19 cellular contexts compared by ENCODE assay signal in genomic region chr2:109459485-109459884, GRCh38.
DNase-seq lines count a peak whose midpoint lies in the region; ATAC-seq, FAIRE-seq and TF ChIP-seq lines count a peak whose summit lies in the region.
"Had no signal": no experiment of that assay in that cellular context is flagged by ENCODE, and none has a peak within 500 bp of the region (broad histone marks: within the 10 kb centered on the region; RNA-seq: fewer than 3 reads in every experiment).

No MANE protein-coding gene starts in this region.

- H3K9me3 Mint-ChIP-seq in astrocyte (ENCODE audit: unreplicated experiment): no peaks in the 10 kb centered on the region
- no peaks in the 10 kb centered on the region for H3K9me3 Mint-ChIP-seq in mesothelial cell of epicardium
- H3K9me3 Mint-ChIP-seq: activated naive CD4-positive, alpha-beta T cell treated with anti-CD3 and anti-CD28 coated beads for 36 hours; immature natural killer cell; natural killer cell treated with Interleukin-12 subunit alpha and Interleukin-12 subunit beta and Interleukin-15 and Interleukin-18, amount 100 ng/mL, for 72 hours; T-helper 1 cell treated with Interleukin-12 subunit alpha and Interleukin-12 subunit beta and Interleukin-4 antibody, amounts not matched to agents 30 μg/mL and 1 μg/mL, for 36 hours had no signal

- H3K9me3 ChIP-seq in astrocyte (ENCODE audit: insufficient read depth, low read depth, low read length) (no peaks in the 10 kb centered on the region), thoracic aorta (no peaks in the 10 kb centered on the region), ovary (no peaks in the 10 kb centered on the region)
- H3K9me3 ChIP-seq: heart left ventricle had no signal

- H3K4me3 ChIP-seq in astrocyte (ENCODE audit: insufficient read depth, low read depth, low read length) (no peak overlapping the region), thoracic aorta (no peak overlapping the region), ovary (no peak overlapping the region)

- H3K36me3 ChIP-seq in astrocyte (ENCODE audit: insufficient read depth, low read length) (no peaks in the 10 kb centered on the region), thoracic aorta (peaks cover 5% of the 10 kb centered on the region), ovary (no peaks in the 10 kb centered on the region)

- H3K27ac Mint-ChIP-seq in astrocyte (ENCODE audit: unreplicated experiment): peak overlapping the region; percentile 87
- no peak overlapping the region for H3K27ac Mint-ChIP-seq in mesothelial cell of epicardium
- H3K27ac Mint-ChIP-seq: activated naive CD4-positive, alpha-beta T cell treated with anti-CD3 and anti-CD28 coated beads for 36 hours; immature natural killer cell; natural killer cell treated with Interleukin-12 subunit alpha and Interleukin-12 subunit beta and Interleukin-15 and Interleukin-18, amount 100 ng/mL, for 72 hours; T-helper 1 cell treated with Interleukin-12 subunit alpha and Interleukin-12 subunit beta and Interleukin-4 antibody, amounts not matched to agents 30 μg/mL and 1 μg/mL, for 36 hours had no signal

- WGBS in ovary, 3 donors: 82 to 91% (median 90%) methylated on average over 6 of the region's 6 CpGs

- no peak overlapping the region for H2AFZ ChIP-seq in astrocyte (ENCODE audit: low read depth, low read length)

- H3K79me2 ChIP-seq in astrocyte (ENCODE audit: insufficient read depth, low read length): no peaks in the 10 kb centered on the region

- TF ChIP-seq EP300 in ovary (IDR thresholded peaks at IDR 0.05): no peak

- H3K4me3 Mint-ChIP-seq in astrocyte (ENCODE audit: unreplicated experiment) (peak overlapping the region; percentile 54), mesothelial cell of epicardium (no peak overlapping the region)
- H3K4me3 Mint-ChIP-seq: activated naive CD4-positive, alpha-beta T cell treated with anti-CD3 and anti-CD28 coated beads for 36 hours; immature natural killer cell; natural killer cell treated with Interleukin-12 subunit alpha and Interleukin-12 subunit beta and Interleukin-15 and Interleukin-18, amount 100 ng/mL, for 72 hours; T-helper 1 cell treated with Interleukin-12 subunit alpha and Interleukin-12 subunit beta and Interleukin-4 antibody, amounts not matched to agents 30 μg/mL and 1 μg/mL, for 36 hours had no signal

- no peaks in the 10 kb centered on the region for H3K36me3 Mint-ChIP-seq in astrocyte (ENCODE audit: low read depth, unreplicated experiment)
- no peaks in the 10 kb centered on the region for H3K36me3 Mint-ChIP-seq in mesothelial cell of epicardium
- H3K36me3 Mint-ChIP-seq: immature natural killer cell; natural killer cell treated with Interleukin-12 subunit alpha and Interleukin-12 subunit beta and Interleukin-15 and Interleukin-18, amount 100 ng/mL, for 72 hours had no signal

- H3K4me1 Mint-ChIP-seq in astrocyte (ENCODE audit: low read depth, unreplicated experiment) (peaks cover 36% of the 10 kb centered on the region), mesothelial cell of epicardium (no peaks in the 10 kb centered on the region)
- H3K4me1 Mint-ChIP-seq: immature natural killer cell had no signal

- H3K27me3 Mint-ChIP-seq in astrocyte (ENCODE audit: low read depth, unreplicated experiment) (peaks cover 3% of the 10 kb centered on the region), mesothelial cell of epicardium (ENCODE audit: low read depth) (no peaks in the 10 kb centered on the region)
- H3K27me3 Mint-ChIP-seq: natural killer cell treated with Interleukin-12 subunit alpha and Interleukin-12 subunit beta and Interleukin-15 and Interleukin-18, amount 100 ng/mL, for 72 hours had no signal

- H3K4me2 ChIP-seq in astrocyte (ENCODE audit: low read length): peak overlapping the region; percentile 27

- no peak for FAIRE-seq in astrocyte (lab: Jason Lieb, UNC)
- FAIRE-seq: colon, HTR-8/SVneo had no signal

- no peaks in the 10 kb centered on the region for H4K20me1 ChIP-seq in astrocyte (ENCODE audit: insufficient read depth, low read length)

- no peak overlapping the region for H3K9ac ChIP-seq in astrocyte (ENCODE audit: low read length)

- H3K27me3 ChIP-seq in astrocyte (ENCODE audit: insufficient read depth, low read length) (no peaks in the 10 kb centered on the region), thoracic aorta (replicated peaks; ENCODE audit: insufficient read depth) (no peaks in the 10 kb centered on the region), ovary (no peaks in the 10 kb centered on the region)
- H3K27me3 ChIP-seq: heart left ventricle had no signal

- no peak for TF ChIP-seq POLR2A in ovary (IDR thresholded peaks at IDR 0.05)

- H3K27ac ChIP-seq in astrocyte (ENCODE audit: low read depth, low read length) (peak overlapping the region; percentile 20), thoracic aorta (peak overlapping the region; percentile 68 to 77), ovary (no peak overlapping the region)
- H3K27ac ChIP-seq: heart left ventricle had no signal

- H3K4me1 ChIP-seq in astrocyte (ENCODE audit: insufficient read depth, low read length) (peaks cover 17% of the 10 kb centered on the region), thoracic aorta (ENCODE audit: control insufficient read depth in 1 of 2, low read depth in 2 of 2) (peaks cover 21 to 52% of the 10 kb centered on the region in 2 donors), ovary (ENCODE audit: insufficient read depth) (no peaks in the 10 kb centered on the region)

- DNase-seq in HT1080 (ENCODE audit: low read depth): peak; percentile 38
- peak; percentile 37 for DNase-seq in astrocyte (ENCODE audit: low read depth)
- peak; percentile 51 for DNase-seq in mesenteric fat pad (ENCODE audit: low spot score)
- DNase-seq in thoracic aorta (ENCODE audit: low spot score): no peak
- DNase-seq in mesothelial cell of epicardium (ENCODE audit: low spot score in 2 of 2, unreplicated experiment in 2 of 2): no peak
- no peak for DNase-seq in ovary
- DNase-seq: activated naive CD4-positive, alpha-beta T cell treated with anti-CD3 and anti-CD28 coated beads for 36 hours; COR-L47; DND-41; heart left ventricle; immature natural killer cell; NCI-H1048; NCI-H2081; SHP77 treated with DMSO at 0.1 percent for 48 hours had no signal

- TF ChIP-seq CTCF in astrocyte (IDR thresholded peaks at IDR 0.05; ENCODE audit: insufficient read depth, low read depth, low read length) (no peak), thoracic aorta (IDR thresholded peaks at IDR 0.05) (no peak), mesothelial cell of epicardium (IDR thresholded peaks at IDR 0.05; ENCODE audit: unreplicated experiment) (no peak), ovary (IDR thresholded peaks at IDR 0.05) (no peak)

- ATAC-seq in thoracic aorta (ENCODE audit: insufficient number of reproducible peaks, low FRiP score, low read depth): peak; percentile 81
- ATAC-seq in HG02571 (IDR thresholded peaks at IDR 0.05; ENCODE audit: unreplicated experiment): no peak
- ATAC-seq: natural killer cell treated with Interleukin-12 subunit alpha and Interleukin-12 subunit beta and Interleukin-15 and Interleukin-18, amount 100 ng/mL, for 72 hours had no signal

- intact Hi-C loops in ovary (cut with DNase I): no loop called here

Comparison
In these comparisons a context has a peak if more than half of its experiments do, and no peak if none do; other contexts are left out.
1. DNase-seq: peak in HT1080 (single experiment), astrocyte (single experiment) and mesenteric fat pad (single experiment); none in thoracic aorta (single experiment), mesothelial cell of epicardium (0 of 2) and ovary (0 of 5).
2. H3K27ac ChIP-seq: peak in astrocyte (single experiment) and thoracic aorta (2 of 2); none in ovary (0 of 2).